Comparison of ENCODE assay signal across 8 cellular contexts in genomic region chr1:54489627-54490240, GRCh38. TPM values are rescaled to one million over a fixed set of nuclear protein-coding genes. Genes with fewer than 3 reads are reported as not detected.
DNase-seq lines count a peak whose midpoint lies in the region; ATAC-seq, FAIRE-seq and TF ChIP-seq lines count a peak whose summit lies in the region.

No MANE protein-coding gene starts in this region.

- H3K27ac Mint-ChIP-seq in activated naive CD8-positive, alpha-beta T cell treated with anti-CD3 and anti-CD28 coated beads, Interleukin-2, amount 10 ng/mL, durations not matched to agents 7 days and 5 days = no peak overlapping the region

- no peak overlapping the region for H3K9ac ChIP-seq in muscle layer of colon (ENCODE audit: low read length)

- H3K36me3 Mint-ChIP-seq in activated naive CD8-positive, alpha-beta T cell treated with anti-CD3 and anti-CD28 coated beads, Interleukin-2, amount 10 ng/mL, durations not matched to agents 7 days and 5 days = no peaks in the 10 kb centered on the region

- H3K9me3 Mint-ChIP-seq in activated naive CD8-positive, alpha-beta T cell treated with anti-CD3 and anti-CD28 coated beads, Interleukin-2, amount 10 ng/mL, durations not matched to agents 7 days and 5 days = no peaks in the 10 kb centered on the region

- peaks cover 27% of the 10 kb centered on the region for H3K4me1 Mint-ChIP-seq in activated naive CD8-positive, alpha-beta T cell treated with anti-CD3 and anti-CD28 coated beads, Interleukin-2, amount 10 ng/mL, durations not matched to agents 7 days and 5 days

- DNase-seq in A549 (ENCODE audit: low read depth in 1 of 2, low spot score in 1 of 2) (no peak), HuH-7.5 (ENCODE audit: low spot score) (no peak), DMS53 (lab: John Stamatoyannopoulos, UW) (no peak), lower leg skin (ENCODE audit: low spot score in 2 of 2) (no peak)
- DNase-seq in activated naive CD8-positive, alpha-beta T cell treated with anti-CD3 and anti-CD28 coated beads, Interleukin-2, amount 10 ng/mL, durations not matched to agents 7 days and 5 days = no peak

- H3K4me1 ChIP-seq in A549 = peaks cover 10% of the 10 kb centered on the region
- H3K4me1 ChIP-seq in HEK293 (ENCODE audit: control insufficient read depth, insufficient read depth, low read length) = peaks cover 4% of the 10 kb centered on the region
- H3K4me1 ChIP-seq in muscle layer of colon (ENCODE audit: insufficient read depth, low read length) = peaks cover 39% of the 10 kb centered on the region

- H3K36me3 ChIP-seq in HEK293 (ENCODE audit: control insufficient read depth in 2 of 2, insufficient read depth in 1 of 2, low read length in 2 of 2) (no peaks in the 10 kb centered on the region), muscle layer of colon (ENCODE audit: insufficient read depth, low read length) (no peaks in the 10 kb centered on the region)

- CTCF ChIA-PET in A549 (lab: Yijun Ruan, JAX) = interaction anchor here (0.5 to 3.1 kb wide), 47 partner anchors 8 to 621 kb away, joined by 3 to 36 read pairs (median 4); partner anchors contain the start of genes CYB5RL, MRPL37 and SSBP3
- CTCF ChIA-PET in HEK293 (lab: Yijun Ruan, JAX) = interaction anchor here (0.5 to 1.7 kb wide), 36 partner anchors 9 to 1498 kb away, joined by 3 to 16 read pairs (median 3); partner anchors contain the start of gene SSBP3

- H3K4me3 ChIP-seq in A549 (no peak overlapping the region; the same call in 2 of the 3 replicates), HEK293 (ENCODE audit: low read depth, low read length) (no peak overlapping the region), muscle layer of colon (ENCODE audit: low read depth in 1 of 2, low read length in 2 of 2) (peak overlapping the region; percentile 63 to 79), lower leg skin (ENCODE audit: low read depth, poor library complexity, severe bottlenecking) (no peak overlapping the region)

- TF ChIP-seq RAD21 in A549 (conservative IDR thresholded peaks at IDR 0.05 in 1 of 2, IDR thresholded peaks at IDR 0.05 in 1 of 2) = no peak

- H3K27ac ChIP-seq in A549 (peak overlapping the region in 1 of 2 experiments; percentile 99; a peak in 2 of 6 replicates), HEK293 (ENCODE audit: extremely low read depth, low read depth, low read length) (no peak overlapping the region; the same call in 1 of the 2 replicates), muscle layer of colon (ENCODE audit: low read depth, low read length) (no peak overlapping the region)

- TF ChIP-seq POLR2A in A549 (IDR thresholded peaks at IDR 0.05; ENCODE audit: low read length) (no peak), lower leg skin (IDR thresholded peaks at IDR 0.05) (no peak)

- TF ChIP-seq EP300 in A549 (IDR thresholded peaks at IDR 0.05) = no peak

- WGBS in A549 (ENCODE audit: missing lambda C conversion rate) = 56% methylated on average over 5 of the region's 9 CpGs
- 13 to 15% methylated on average over 7 to 9 of the region's 9 CpGs for WGBS in lower leg skin, 2 donors

- intact Hi-C loops in lower leg skin (cut with DNase I; ENCODE audit: low total_unique reads) = loop anchor here (5.0 to 10.0 kb wide), 3 partner anchors 367 to 505 kb away; partner anchors contain the start of gene BSND

- peak overlapping the region; percentile 77 for H3K4me2 ChIP-seq in A549

- no peak for FAIRE-seq in A549 (lab: Jason Lieb, UNC)

- ATAC-seq in A549 = peak; percentile 2 to 4; a peak in 2 of 6 replicates
- peak; percentile 5 for ATAC-seq in activated naive CD8-positive, alpha-beta T cell treated with anti-CD3 and anti-CD28 coated beads, Interleukin-2, amount 10 ng/mL, durations not matched to agents 7 days and 5 days (ENCODE audit: low read depth)
- no peak for ATAC-seq in HG03469 (IDR thresholded peaks at IDR 0.05; ENCODE audit: unreplicated experiment)

- POLR2A ChIA-PET in A549 (lab: Yijun Ruan, JAX) (interaction anchor here (0.9 to 1.5 kb wide), 3 partner anchors 83 to 368 kb away, joined by 3 to 17 read pairs (median 5); partner anchors contain the start of genes CYB5RL, MRPL37 and SSBP3), HEK293 (lab: Yijun Ruan, JAX) (interaction anchor here (1.3 to 4.2 kb wide), 3 partner anchors 83 to 290 kb away, joined by 3 to 44 read pairs (median 6); partner anchors contain the start of genes CYB5RL, MRPL37 and SSBP3)
- POLR2A ChIA-PET in activated naive CD8-positive, alpha-beta T cell treated with anti-CD3 and anti-CD28 coated beads, Interleukin-2, amount 10 ng/mL, durations not matched to agents 7 days and 5 days (lab: Charles Lee) = interaction anchor here (0.6 to 6.6 kb wide), 15 partner anchors 10 to 437 kb away, joined by 3 to 74 read pairs (median 5); partner anchors contain the start of genes SSBP3, TCEANC2 and TMEM59

- H3K9me3 ChIP-seq in A549 (no peaks in the 10 kb centered on the region), HEK293 (ENCODE audit: control insufficient read depth, insufficient read depth, low read depth, low read length) (no peaks in the 10 kb centered on the region), muscle layer of colon (ENCODE audit: low read length) (no peaks in the 10 kb centered on the region)

- peak overlapping the region; percentile 86 for H3K4me3 Mint-ChIP-seq in activated naive CD8-positive, alpha-beta T cell treated with anti-CD3 and anti-CD28 coated beads, Interleukin-2, amount 10 ng/mL, durations not matched to agents 7 days and 5 days

- H3K27me3 Mint-ChIP-seq in activated naive CD8-positive, alpha-beta T cell treated with anti-CD3 and anti-CD28 coated beads, Interleukin-2, amount 10 ng/mL, durations not matched to agents 7 days and 5 days = peaks cover 24% of the 10 kb centered on the region

- 0 out of 3 replicates have a peak, but pooled peaks have one; percentile 16 for TF ChIP-seq CTCF in A549 (IDR thresholded peaks at IDR 0.05)
- TF ChIP-seq CTCF in HEK293 (tag by site-specific recombination; IDR thresholded peaks at IDR 0.05) = no peak
- TF ChIP-seq CTCF in lower leg skin (IDR thresholded peaks at IDR 0.05) = no peak

- no peaks in the 10 kb centered on the region for H3K27me3 ChIP-seq in muscle layer of colon (ENCODE audit: control insufficient read depth in 1 of 2, insufficient read depth in 2 of 2, low read length in 2 of 2)

TF ChIP-seq in A549, 52 proteins besides CTCF, POLR2A, EP300 and RAD21:
- no peak for TF ChIP-seq KDM1A (IDR thresholded peaks at IDR 0.05; ENCODE audit: low read depth)

TF ChIP-seq in HEK293, 187 proteins besides CTCF, POLR2A, EP300 and RAD21:
- TF ChIP-seq ZNF155 (tag by site-specific recombination; IDR thresholded peaks at IDR 0.05) = no peak
- TF ChIP-seq ZNF561 (tag by site-specific recombination; IDR thresholded peaks at IDR 0.05; ENCODE audit: borderline replicate concordance) = 0 out of 2 replicates have a peak, but pooled peaks have one; percentile 10
- TF ChIP-seq KLF8 (tag by site-specific recombination; IDR thresholded peaks at IDR 0.05) = 0 out of 2 replicates have a peak, but pooled peaks have one; percentile 15

RNA-seq across cellular contexts. Expression of gene ACOT11, which starts 58.3 kb away (rescaled TPM):
- polyA plus RNA-seq in A549 (2011; rRNA removed) = 1.7 and 2.0 TPM in 2 replicates
- 2.2 and 2.8 TPM in 2 replicates for polyA plus RNA-seq in A549 (2012; cell fraction: cytosol; rRNA removed)
- 7.0 and 9.9 TPM in 2 replicates for polyA plus RNA-seq in A549 (2012; cell fraction: nucleus; rRNA removed)
- 1.5 to 1.8 TPM (median 1.7 TPM) in 3 replicates for polyA plus RNA-seq in A549 (2017; fragmentation: RNase III; extraction: RNeasy Plus Mini Kit Qiagen cat#74134 plus additional on column Dnase treatment)
- 2.6 and 2.8 TPM in 2 replicates for polyA minus RNA-seq in A549 (2011; rRNA and poly(A)+ RNA removed)
- 1 to 10 TPM; 1.0 to 1.2 TPM for total RNA-seq in activated naive CD8-positive, alpha-beta T cell treated with anti-CD3 and anti-CD28 coated beads, Interleukin-2, amount 10 ng/mL, durations not matched to agents 7 days and 5 days
- total RNA-seq in lower leg skin = 1 to 10 TPM; 1.9 to 3.9 (median 2.2) TPM

Comparison
In these comparisons a context has a peak if more than half of its experiments do, and no peak if none do; other contexts are left out.
1. H3K4me3 ChIP-seq: peak in muscle layer of colon (2 of 2); none in A549 (single experiment), HEK293 (single experiment) and lower leg skin (single experiment).
2. Of the 5 proteins assayed by ChIP-seq in both HEK293 and A549: peak only in HEK293: none; only in A549: CTCF; in both: none; in neither: 4.